8 cellular contexts compared by ENCODE assay signal in the genomic region with DNA sequence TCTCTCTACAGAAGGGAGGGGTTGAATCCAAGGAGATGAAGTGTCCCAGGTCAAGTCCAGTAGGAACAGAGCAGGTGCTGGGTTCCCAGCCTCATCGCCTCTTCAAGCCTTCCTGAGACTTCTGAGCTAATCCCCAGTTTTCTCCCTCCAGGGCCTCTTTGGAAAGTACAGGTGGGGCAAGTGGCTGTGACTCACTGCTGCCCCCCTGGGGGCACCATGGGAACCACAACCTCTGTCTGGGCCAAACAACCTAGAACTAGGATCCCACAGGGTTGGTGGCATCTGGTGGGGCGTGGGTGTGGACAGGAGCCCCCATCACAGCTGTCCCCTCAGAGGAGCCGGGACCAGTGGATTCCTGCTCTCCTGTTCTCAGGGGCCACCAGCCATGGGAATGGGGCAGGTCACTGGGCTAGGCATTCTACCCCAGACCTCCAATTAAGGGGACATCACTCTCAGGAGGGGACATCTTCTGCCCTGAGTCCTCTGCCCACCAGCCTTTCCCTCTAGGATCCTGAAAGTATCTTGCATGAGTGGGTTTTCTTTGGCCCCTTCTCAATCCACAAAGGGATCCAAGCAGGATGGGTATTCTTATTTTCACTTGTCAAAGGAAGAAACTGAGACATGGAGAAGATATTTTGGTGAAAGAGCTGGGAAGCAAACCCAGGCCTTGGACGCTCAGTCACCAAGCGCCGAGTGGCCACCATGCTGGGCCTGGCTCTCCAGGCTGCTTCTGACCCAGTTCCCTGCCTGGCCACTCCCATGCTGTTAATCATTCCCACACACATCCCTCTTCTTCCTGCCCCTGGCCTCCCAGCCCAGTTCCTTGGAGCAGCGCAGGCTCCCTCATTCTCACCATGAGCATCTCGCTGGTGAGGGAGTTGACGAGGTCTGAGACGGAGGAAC. TPM values are rescaled to one million over a fixed set of nuclear protein-coding genes. Genes with fewer than 3 reads are reported as not detected.
DNase-seq lines count a peak whose midpoint lies in the region; ATAC-seq and TF ChIP-seq lines count a peak whose summit lies in the region.

No MANE protein-coding gene starts in this region.

- H3K9ac ChIP-seq in KMS-11, result no peak overlapping the region

- DNase-seq in ELR (ENCODE audit: low read depth) (peak; percentile 45), SK-N-DZ (ENCODE audit: low spot score) (peak; percentile 59), astrocyte of the cerebellum (ENCODE audit: low read depth) (no peak), lower lobe of right lung (no peak), thoracic aorta (ENCODE audit: low spot score) (no peak)

- no peaks in the 10 kb centered on the region for H3K79me2 ChIP-seq in KMS-11 (ENCODE audit: insufficient read depth, low read depth)

- peak; percentile 29 to 51 for ATAC-seq in lower lobe of right lung
- no peak for ATAC-seq in thoracic aorta (ENCODE audit: insufficient number of reproducible peaks, low FRiP score, low read depth)
- no peak for ATAC-seq in HG02571 (IDR thresholded peaks at IDR 0.05; ENCODE audit: unreplicated experiment)
- no peak for ATAC-seq in GM21367 (IDR thresholded peaks at IDR 0.05; ENCODE audit: unreplicated experiment)

- no peak overlapping the region for H3K4me2 ChIP-seq in KMS-11

- no peaks in the 10 kb centered on the region for H3K36me3 ChIP-seq in KMS-11 (ENCODE audit: insufficient read depth)
- no peaks in the 10 kb centered on the region for H3K36me3 ChIP-seq in lower lobe of right lung
- H3K36me3 ChIP-seq in thoracic aorta, result no peaks in the 10 kb centered on the region

- no peak overlapping the region for H2AFZ ChIP-seq in KMS-11 (ENCODE audit: low read depth)

- in situ Hi-C loops in astrocyte of the cerebellum (cut with HindIII; ENCODE audit: low sequenced_read_pairs), result no loop called here

- H3K4me3 ChIP-seq in KMS-11 (IDR thresholded peaks at IDR 0.05; ENCODE audit: insufficient read depth, low read depth, low read length) (no peak overlapping the region), astrocyte of the cerebellum (ENCODE audit: low read depth, low read length) (no peak overlapping the region), lower lobe of right lung (no peak overlapping the region), thoracic aorta (no peak overlapping the region)

- H3K9me3 ChIP-seq in lower lobe of right lung (no peaks in the 10 kb centered on the region), thoracic aorta (no peaks in the 10 kb centered on the region)

- H4K20me1 ChIP-seq in KMS-11 (ENCODE audit: insufficient read depth), result no peaks in the 10 kb centered on the region

- TF ChIP-seq CTCF in KMS-11 (conservative IDR thresholded peaks at IDR 0.05; ENCODE audit: low read depth, low read length), result peak; percentile 90
- peak; percentile 91 for TF ChIP-seq CTCF in astrocyte of the cerebellum (IDR thresholded peaks at IDR 0.05; ENCODE audit: low read depth, low read length, missing control alignments)
- peak; percentile 80 for TF ChIP-seq CTCF in lower lobe of right lung (IDR thresholded peaks at IDR 0.05)
- peak; percentile 56 for TF ChIP-seq CTCF in thoracic aorta (IDR thresholded peaks at IDR 0.05)

- H3K27ac ChIP-seq in KMS-11, result no peak overlapping the region
- H3K27ac ChIP-seq in lower lobe of right lung, result no peak overlapping the region
- H3K27ac ChIP-seq in thoracic aorta, result no peak overlapping the region

- peaks cover 87% of the 10 kb centered on the region for H3K27me3 ChIP-seq in KMS-11 (ENCODE audit: insufficient read depth, low read depth)
- H3K27me3 ChIP-seq in lower lobe of right lung (ENCODE audit: low read depth), result no peaks in the 10 kb centered on the region
- H3K27me3 ChIP-seq in thoracic aorta (replicated peaks; ENCODE audit: insufficient read depth), result no peaks in the 10 kb centered on the region

- H3K4me1 ChIP-seq in KMS-11 (ENCODE audit: low read depth, poor library complexity, severe bottlenecking), result no peaks in the 10 kb centered on the region
- peaks cover 9% of the 10 kb centered on the region for H3K4me1 ChIP-seq in lower lobe of right lung
- no peaks in the 10 kb centered on the region for H3K4me1 ChIP-seq in thoracic aorta (ENCODE audit: control insufficient read depth in 1 of 2, low read depth in 2 of 2)

- intact Hi-C loops in lower lobe of right lung (cut with DNase I), result no loop called here

RNA-seq across cellular contexts. Expression of a gene that starts 23.8 kb away (rescaled TPM):
- polyA plus RNA-seq in SK-N-DZ (2014; cell fraction: cytosol; rRNA removed), result 0.39 TPM in 1 of 2 replicates, not detected in the other
- polyA plus RNA-seq in SK-N-DZ (2014; cell fraction: nucleus; rRNA removed), result 0.43 TPM in 1 of 2 replicates, not detected in the other
- total RNA-seq in lower lobe of right lung (6.4 TPM), thoracic aorta (1 to 10 TPM; 3.0 to 4.2 TPM)

RNA-seq across cellular contexts. Expression of a gene that starts 48.5 kb away (rescaled TPM):
- 4.7 and 7.4 TPM in 2 replicates for polyA plus RNA-seq in SK-N-DZ (2014; cell fraction: cytosol; rRNA removed)
- polyA plus RNA-seq in SK-N-DZ (2014; cell fraction: nucleus; rRNA removed), result 6.4 and 8.0 TPM in 2 replicates
- total RNA-seq in lower lobe of right lung, result 3.8 TPM
- 1 to 10 TPM in 1 of 2 donors, not detected in 1; 2.6 TPM for total RNA-seq in thoracic aorta

Comparison
In these comparisons a context has a peak if more than half of its experiments do, and no peak if none do; other contexts are left out.
1. DNase-seq: peak in ELR (single experiment) and SK-N-DZ (single experiment); none in astrocyte of the cerebellum (single experiment), lower lobe of right lung (single experiment) and thoracic aorta (single experiment).
2. ATAC-seq: peak in lower lobe of right lung (2 of 2); none in thoracic aorta (single experiment), HG02571 (single experiment) and GM21367 (single experiment).
3. Peak in every context shown above with its lines, with median percentiles within 50 percentile points of each other: CTCF ChIP-seq.